29 cellular contexts compared by ENCODE assay signal in genomic region chr9:35684921-35685320, GRCh38. TPM values are rescaled to one million over a fixed set of nuclear protein-coding genes. Genes with fewer than 3 reads are reported as not detected.
DNase-seq lines count a peak whose midpoint lies in the region; ATAC-seq and TF ChIP-seq lines count a peak whose summit lies in the region.
"Had no signal": no experiment of that assay in that cellular context is flagged by ENCODE, and none has a peak within 500 bp of the region (broad histone marks: within the 10 kb centered on the region; RNA-seq: fewer than 3 reads in every experiment).

No MANE protein-coding gene starts in this region.

- no peak overlapping the region for H2BK12ac ChIP-seq in trophoblast cell (ENCODE audit: low read length)

- H3K23ac ChIP-seq in trophoblast cell (ENCODE audit: low read length): no peak overlapping the region

- no peak overlapping the region for H3K4ac ChIP-seq in trophoblast cell (ENCODE audit: low read depth, low read length)

- no peaks in the 10 kb centered on the region for H3K9me3 ChIP-seq in ascending aorta
- no peaks in the 10 kb centered on the region for H3K9me3 ChIP-seq in trophoblast cell (ENCODE audit: insufficient read depth, low read depth, low read length)
- H3K9me3 ChIP-seq in stomach: no peaks in the 10 kb centered on the region
- H3K9me3 ChIP-seq: vagina had no signal

- peak overlapping the region; percentile 71 for H3K27ac Mint-ChIP-seq in HFFc6
- no peak overlapping the region for H3K27ac Mint-ChIP-seq in activated T-cell treated with anti-CD3 and anti-CD28 coated beads, Interleukin-2, amount 50 U/mL, for 72 hours
- H3K27ac Mint-ChIP-seq: activated CD4-positive, alpha-beta memory T cell treated with anti-CD3 and anti-CD28 coated beads, Interleukin-2, amount 10 ng/mL, durations not matched to agents 7 days and 5 days; activated naive CD4-positive, alpha-beta T cell treated with anti-CD3 and anti-CD28 coated beads, Interleukin-2, amount 50 U/mL, for 24 hours; activated T-helper 2 cell treated with anti-CD3 and anti-CD28 coated beads, Interferon-gamma antibody, Interleukin-2, Interleukin-4, amounts not matched to agents 10 μg/mL and 5 μg/mL and 100 μg/mL, durations not matched to agents 14 hours and 24 hours and 36 hours; nephron progenitor cell; T-helper 17 cell had no signal

- no peak for ATAC-seq in GM18519 (IDR thresholded peaks at IDR 0.05; ENCODE audit: low FRiP score, unreplicated experiment)
- no peak for ATAC-seq in activated T-cell treated with anti-CD3 and anti-CD28 coated beads, Interleukin-2, amount 50 U/mL, for 72 hours (replicated peaks in 1 of 2)
- ATAC-seq: SK-N-SH treated with all-trans-retinoic acid at 6 μM for 48 hours, T-helper 17 cell had no signal

- peaks cover 9% of the 10 kb centered on the region for H3K79me1 ChIP-seq in trophoblast cell (ENCODE audit: low read length)

- H4K12ac ChIP-seq in trophoblast cell (ENCODE audit: low read depth, low read length): no peak overlapping the region

- H3K4me2 ChIP-seq in trophoblast cell (ENCODE audit: low read length): no peak overlapping the region

- peaks cover 86% of the 10 kb centered on the region for H3K4me1 Mint-ChIP-seq in HFFc6 (ENCODE audit: low read depth)
- peaks cover 20% of the 10 kb centered on the region for H3K4me1 Mint-ChIP-seq in activated T-cell treated with anti-CD3 and anti-CD28 coated beads, Interleukin-2, amount 50 U/mL, for 72 hours (ENCODE audit: low read depth)

- peak overlapping the region; percentile 100 for H3K4me3 Mint-ChIP-seq in HFFc6
- no peak overlapping the region for H3K4me3 Mint-ChIP-seq in activated T-cell treated with anti-CD3 and anti-CD28 coated beads, Interleukin-2, amount 50 U/mL, for 72 hours
- H3K4me3 Mint-ChIP-seq: activated CD4-positive, alpha-beta memory T cell treated with anti-CD3 and anti-CD28 coated beads, Interleukin-2, amount 10 ng/mL, durations not matched to agents 7 days and 5 days; activated naive CD4-positive, alpha-beta T cell treated with anti-CD3 and anti-CD28 coated beads, Interleukin-2, amount 50 U/mL, for 24 hours; CD14-positive monocyte; nephron progenitor cell; T-helper 17 cell had no signal

- H4K91ac ChIP-seq in trophoblast cell (ENCODE audit: low read depth, low read length): no peak overlapping the region

- intact Hi-C loops in ascending aorta (cut with DNase I) (no loop called here), stomach (cut with DNase I; ENCODE audit: low total_unique reads) (no loop called here)

- peak overlapping the region; percentile 21 for H3K9ac ChIP-seq in trophoblast cell (ENCODE audit: low read length)

- peaks cover 67% of the 10 kb centered on the region for H3K36me3 Mint-ChIP-seq in HFFc6 (ENCODE audit: low read depth)
- no peaks in the 10 kb centered on the region for H3K36me3 Mint-ChIP-seq in activated T-cell treated with anti-CD3 and anti-CD28 coated beads, Interleukin-2, amount 50 U/mL, for 72 hours (ENCODE audit: insufficient read depth in 2 of 2)
- H3K36me3 Mint-ChIP-seq: activated naive CD4-positive, alpha-beta T cell treated with anti-CD3 and anti-CD28 coated beads, Interleukin-2, amount 50 U/mL, for 24 hours; CD14-positive monocyte had no signal

- H2BK120ac ChIP-seq in trophoblast cell (ENCODE audit: insufficient read depth, low read length, poor library complexity): no peak overlapping the region

- TF ChIP-seq CTCF in HFFc6 (IDR thresholded peaks at IDR 0.05): no peak
- TF ChIP-seq CTCF in ascending aorta (IDR thresholded peaks at IDR 0.05): no peak
- no peak for TF ChIP-seq CTCF in stomach (IDR thresholded peaks at IDR 0.05)

- no peak for TF ChIP-seq EP300 in stomach (IDR thresholded peaks at IDR 0.05)

- DNase-seq in HFFc6 (no peak), ascending aorta (ENCODE audit: low spot score in 2 of 2) (no peak), trophoblast cell (no peak), stomach (no peak), substantia nigra (lab: John Stamatoyannopoulos, UW) (no peak), occipital lobe (lab: John Stamatoyannopoulos, UW) (no peak)
- DNase-seq in activated T-cell treated with anti-CD3 and anti-CD28 coated beads, Interleukin-2, amount 50 U/mL, for 72 hours: no peak
- DNase-seq: activated CD4-positive, alpha-beta memory T cell treated with anti-CD3 and anti-CD28 coated beads, Interleukin-2, amount 10 ng/mL, durations not matched to agents 7 days and 5 days; activated CD4-positive, CD25-positive, alpha-beta regulatory T cell treated with anti-CD3 and anti-CD28 coated beads, Interleukin-2, amount 50 U/mL, for 72 hours; activated CD8-positive, alpha-beta memory T cell treated with anti-CD3 and anti-CD28 coated beads, Interleukin-2, amount 50 U/mL, for 48 hours; anterior cingulate cortex; Calu3; dorsolateral prefrontal cortex; KBM-7; midbrain; NCI-H1105; NCI-H2029 treated with DMSO at 0.1 percent for 48 hours; NCI-H748 treated with DMSO at 0.1 percent for 48 hours; nephron progenitor cell; small intestine; T-helper 17 cell had no signal

- no peak overlapping the region for H3K18ac ChIP-seq in trophoblast cell (ENCODE audit: low read length)

- H3K4me1 ChIP-seq in ascending aorta (peaks cover 14 to 43% of the 10 kb centered on the region in 2 donors), trophoblast cell (ENCODE audit: control insufficient read depth in 1 of 2, insufficient read depth in 2 of 2, low read length in 2 of 2) (peaks cover 16 to 24% of the 10 kb centered on the region in 2 experiments), stomach (peaks cover 10 to 97% (median 75%) of the 10 kb centered on the region in 4 donors)

- H3K14ac ChIP-seq in trophoblast cell (ENCODE audit: low read length): no peak overlapping the region

- H3K79me2 ChIP-seq in trophoblast cell (ENCODE audit: control insufficient read depth, insufficient read depth, low read length, poor library complexity): peaks cover 8% of the 10 kb centered on the region

- H4K8ac ChIP-seq in trophoblast cell (ENCODE audit: low read depth, low read length): no peak overlapping the region

- H3K27ac ChIP-seq in ascending aorta (peak overlapping the region; percentile 93 to 97), trophoblast cell (ENCODE audit: low read depth, low read length) (no peak overlapping the region), stomach (peak overlapping the region in 4 of 5 donors; percentile 14 to 97 (median 94)), substantia nigra (ENCODE audit: low read depth, low read length, poor library complexity, severe bottlenecking) (no peak overlapping the region)
- H3K27ac ChIP-seq: vagina had no signal

- WGBS in trophoblast cell (ENCODE audit: extremely low coverage, insufficient coverage, insufficient read length): no CpG with 5 or more reads among the region's 10 CpGs
- WGBS in stomach, 5 donors: 85 to 98% (median 94%) methylated on average over 9 to 10 of the region's 10 CpGs

- H3K36me3 ChIP-seq in ascending aorta (peaks cover 64 to 76% of the 10 kb centered on the region in 2 donors), trophoblast cell (ENCODE audit: control insufficient read depth in 1 of 2, insufficient read depth in 2 of 2, low read length in 2 of 2) (peaks cover 40 to 50% of the 10 kb centered on the region in 2 experiments), stomach (peaks cover 36 to 66% (median 54%) of the 10 kb centered on the region in 4 donors)

- H3K27me3 ChIP-seq in ascending aorta (no peaks in the 10 kb centered on the region), trophoblast cell (ENCODE audit: insufficient read depth, low read length) (no peaks in the 10 kb centered on the region), stomach (no peaks in the 10 kb centered on the region)
- H3K27me3 ChIP-seq: dorsolateral prefrontal cortex, vagina had no signal

- no peak for TF ChIP-seq POLR2A in stomach (IDR thresholded peaks at IDR 0.05)

- H2BK5ac ChIP-seq in trophoblast cell (ENCODE audit: low read depth, low read length, poor library complexity): no peak overlapping the region

- H2AFZ ChIP-seq in trophoblast cell (ENCODE audit: insufficient read depth, low read length, poor library complexity): no peak overlapping the region

- no peaks in the 10 kb centered on the region for H3K9me3 Mint-ChIP-seq in HFFc6
- H3K9me3 Mint-ChIP-seq in activated T-cell treated with anti-CD3 and anti-CD28 coated beads, Interleukin-2, amount 50 U/mL, for 72 hours: no peaks in the 10 kb centered on the region
- H3K9me3 Mint-ChIP-seq: activated CD4-positive, alpha-beta memory T cell treated with anti-CD3 and anti-CD28 coated beads, Interleukin-2, amount 10 ng/mL, durations not matched to agents 7 days and 5 days; activated naive CD4-positive, alpha-beta T cell treated with anti-CD3 and anti-CD28 coated beads, Interleukin-2, amount 50 U/mL, for 24 hours; activated T-helper 2 cell treated with anti-CD3 and anti-CD28 coated beads, Interferon-gamma antibody, Interleukin-2, Interleukin-4, amounts not matched to agents 10 μg/mL and 5 μg/mL and 100 μg/mL, durations not matched to agents 14 hours and 24 hours and 36 hours; nephron progenitor cell had no signal

- H3K4me3 ChIP-seq in ascending aorta: peak overlapping the region; percentile 83 to 93
- no peak overlapping the region for H3K4me3 ChIP-seq in trophoblast cell (ENCODE audit: low read depth, low read length)
- H3K4me3 ChIP-seq in stomach: peak overlapping the region; percentile 65 to 75 (median 70)

- peaks cover 35% of the 10 kb centered on the region for H3K27me3 Mint-ChIP-seq in HFFc6 (ENCODE audit: insufficient read depth)
- H3K27me3 Mint-ChIP-seq in activated T-cell treated with anti-CD3 and anti-CD28 coated beads, Interleukin-2, amount 50 U/mL, for 72 hours (ENCODE audit: low read depth): no peaks in the 10 kb centered on the region
- H3K27me3 Mint-ChIP-seq: activated CD4-positive, alpha-beta memory T cell treated with anti-CD3 and anti-CD28 coated beads, Interleukin-2, amount 10 ng/mL, durations not matched to agents 7 days and 5 days; activated naive CD4-positive, alpha-beta T cell treated with anti-CD3 and anti-CD28 coated beads, Interleukin-2, amount 50 U/mL, for 24 hours; T-helper 17 cell had no signal

- H2AK5ac ChIP-seq in trophoblast cell (ENCODE audit: low read length): no peak overlapping the region

RNA-seq across cellular contexts. Expression of gene TPM2, which starts 4.8 kb away (rescaled TPM):
- total RNA-seq in HFFc6 (2021; fragmentation: NEBNext Ultra II Directional; extraction: Animal tissue kit (Norgen Biotek cat#: 25700)): 1,000 to 10,000 TPM; 1,810 to 3,557 (median 2,546) TPM
- total RNA-seq in ascending aorta (1,923 TPM), stomach (1,000 to 10,000 TPM in 3 of 5 donors, 100 to 1,000 TPM in 2; 537 to 3,642 (median 1,228) TPM), occipital lobe (18.1 TPM)
- polyA plus RNA-seq in trophoblast cell (2013): 307 and 309 TPM in 2 replicates
- polyA plus RNA-seq in stomach: 1,000 to 10,000 TPM in 1 of 3 donors, 100 to 1,000 TPM in 2; 460 to 2,257 (median 672) TPM
- 1 to 10 TPM; 5.4 to 7.8 TPM for total RNA-seq in activated T-cell treated with anti-CD3 and anti-CD28 coated beads, Interleukin-2, amount 50 U/mL, for 72 hours
- polyA plus RNA-seq: CD14-positive monocyte had no signal

RNA-seq across cellular contexts. Expression of gene CA9, which starts 11.2 kb away (rescaled TPM):
- under 1 TPM in 1 of 6 experiments, not detected in 5; 0.28 TPM for total RNA-seq in HFFc6 (2021; fragmentation: NEBNext Ultra II Directional; extraction: Animal tissue kit (Norgen Biotek cat#: 25700))
- 3.9 TPM for total RNA-seq in ascending aorta
- 0.53 and 0.75 TPM in 2 replicates for polyA plus RNA-seq in trophoblast cell (2013)
- total RNA-seq in stomach: 100 to 1,000 TPM in 3 of 5 donors, 10 to 100 TPM in 1, 1 to 10 TPM in 1; 1.2 to 670 (median 161) TPM
- polyA plus RNA-seq in stomach: 100 to 1,000 TPM; 115 to 653 (median 541) TPM
- total RNA-seq in activated T-cell treated with anti-CD3 and anti-CD28 coated beads, Interleukin-2, amount 50 U/mL, for 72 hours: 1 to 10 TPM in 1 of 2 donors, under 1 TPM in 1; 0.65 to 1.6 TPM
- total RNA-seq in occipital lobe: 0.78 TPM
- total RNA-seq: Daoy, MCF 10A, T-helper 17 cell had no signal
- polyA plus RNA-seq: CD14-positive monocyte had no signal

RNA-seq across cellular contexts. Expression of gene ARHGEF39, which starts 19.9 kb away (rescaled TPM):
- 1 to 10 TPM; 1.7 to 4.4 (median 2.6) TPM for total RNA-seq in HFFc6 (2021; fragmentation: NEBNext Ultra II Directional; extraction: Animal tissue kit (Norgen Biotek cat#: 25700))
- total RNA-seq in ascending aorta (1.1 TPM), stomach (10 to 100 TPM in 3 of 5 donors, 1 to 10 TPM in 2; 1.8 to 58.3 (median 11.6) TPM), occipital lobe (0.94 TPM)
- 6.7 and 7.0 TPM in 2 replicates for polyA plus RNA-seq in trophoblast cell (2013)
- 1 to 10 TPM; 2.8 to 4.3 (median 3.2) TPM for polyA plus RNA-seq in stomach
- 10 to 100 TPM; 12.0 to 15.1 TPM for total RNA-seq in activated T-cell treated with anti-CD3 and anti-CD28 coated beads, Interleukin-2, amount 50 U/mL, for 72 hours

RNA-seq across cellular contexts. Expression of gene CCDC107, which starts 26.8 kb away (rescaled TPM):
- total RNA-seq in HFFc6 (2021; fragmentation: NEBNext Ultra II Directional; extraction: Animal tissue kit (Norgen Biotek cat#: 25700)): 10 to 100 TPM; 22.5 to 29.8 (median 24.6) TPM
- total RNA-seq in ascending aorta: 67.6 TPM
- polyA plus RNA-seq in trophoblast cell (2013): 10.1 and 10.2 TPM in 2 replicates
- total RNA-seq in stomach: 100 to 1,000 TPM in 1 of 5 donors, 10 to 100 TPM in 4; 15.6 to 104 (median 28.1) TPM
- 10 to 100 TPM; 58.8 to 86.4 (median 69.7) TPM for polyA plus RNA-seq in stomach
- 10 to 100 TPM in 1 of 2 donors, 1 to 10 TPM in 1; 9.5 to 10.8 TPM for total RNA-seq in activated T-cell treated with anti-CD3 and anti-CD28 coated beads, Interleukin-2, amount 50 U/mL, for 72 hours
- total RNA-seq in occipital lobe: 10.5 TPM

RNA-seq across cellular contexts. Expression of gene RMRP, which starts 27.1 kb away (rescaled TPM):
- total RNA-seq in HFFc6 (2021; fragmentation: NEBNext Ultra II Directional; extraction: Animal tissue kit (Norgen Biotek cat#: 25700)): over 10,000 TPM in 5 of 6 experiments, 1,000 to 10,000 TPM in 1; 9,197 to 39,404 (median 23,537) TPM
- total RNA-seq in ascending aorta (17,070 TPM), stomach (over 10,000 TPM in 4 of 5 donors, 1,000 to 10,000 TPM in 1; 1,379 to 137,340 (median 23,544) TPM), occipital lobe (159,856 TPM)
- 3.3 and 5.7 TPM in 2 replicates for polyA plus RNA-seq in trophoblast cell (2013)
- polyA plus RNA-seq in stomach: 10 to 100 TPM in 1 of 3 donors, not detected in 2; 64.3 TPM
- total RNA-seq in activated T-cell treated with anti-CD3 and anti-CD28 coated beads, Interleukin-2, amount 50 U/mL, for 72 hours: 1,000 to 10,000 TPM; 5,353 to 9,709 TPM

Comparison
In these comparisons a context has a peak if more than half of its experiments do, and no peak if none do; other contexts are left out.
1. H3K27ac ChIP-seq: peak in ascending aorta (2 of 2) and stomach (4 of 5); none in trophoblast cell (single experiment) and substantia nigra (single experiment).
2. RNA of gene TPM2, which starts 4.8 kb away (total RNA-seq): 1,810 to 3,557 TPM in HFFc6, 1,923 TPM in ascending aorta (single experiment) and 537 to 3,642 TPM in stomach; 18.1 TPM in occipital lobe (single experiment) and 5.4 to 7.8 TPM in activated T-cell treated with anti-CD3 and anti-CD28 coated beads, Interleukin-2, amount 50 U/mL, for 72 hours; every median in the first group is over 10 times any median in the second.